ENCODE assay signal across 26 cellular contexts in the genomic region with DNA sequence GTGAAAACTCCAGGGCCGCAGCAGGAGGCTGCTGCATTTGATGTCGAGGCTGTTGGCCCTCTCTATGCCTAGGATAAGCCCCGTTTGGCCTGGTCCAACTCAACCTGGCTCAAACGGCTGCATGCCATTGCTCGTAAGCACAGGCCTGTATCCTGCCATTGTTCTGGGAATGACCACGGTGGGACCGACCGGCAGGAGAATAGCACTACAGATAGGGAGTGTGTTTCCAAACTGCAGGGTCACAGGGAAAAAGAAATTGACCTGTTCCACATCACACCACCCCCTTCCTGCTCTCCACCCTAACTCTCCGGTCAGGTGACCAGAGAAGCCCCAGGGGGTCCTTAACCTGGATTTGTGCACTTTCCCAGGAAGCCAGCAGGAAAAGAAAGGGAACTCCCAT.
DNase-seq lines count a peak whose midpoint lies in the region; ATAC-seq, FAIRE-seq and TF ChIP-seq lines count a peak whose summit lies in the region.
"Had no signal": no experiment of that assay in that cellular context is flagged by ENCODE, and none has a peak within 500 bp of the region (broad histone marks: within the 10 kb centered on the region; RNA-seq: fewer than 3 reads in every experiment).

No MANE protein-coding gene starts in this region.

- 87% methylated on average over 8 of the region's 9 CpGs; no CpG with 5 or more reads in 1 of the 2 experiments for WGBS in H1 (ENCODE audit: extremely low coverage in 1 of 2, insufficient coverage in 1 of 2, insufficient read length in 1 of 2, insufficient replicate concordance in 2 of 2, low coverage in 1 of 2, low lambda C conversion rate in 2 of 2, missing lambda C conversion rate in 1 of 2), 2 experiments
- WGBS in heart left ventricle, 4 donors, result 49 to 58% (median 54%) methylated on average over 9 of the region's 9 CpGs

- no peak overlapping the region for H3K14ac ChIP-seq in H1 (ENCODE audit: insufficient read length)

- no peak overlapping the region for H4K91ac ChIP-seq in H1 (replicated peaks; ENCODE audit: insufficient read length, low read length)

- ATAC-seq in heart left ventricle (peak; percentile 91 to 98 (median 93)), HG02678 (IDR thresholded peaks at IDR 0.05; ENCODE audit: unreplicated experiment) (no peak), GM21723 (IDR thresholded peaks at IDR 0.05; ENCODE audit: unreplicated experiment) (no peak)

- TF ChIP-seq POLR2A in H1 (IDR thresholded peaks at IDR 0.05; ENCODE audit: control extremely low read depth in 1 of 2, low read depth in 2 of 2, low read length in 2 of 2), result no peak
- no peak for TF ChIP-seq POLR2A in heart left ventricle (IDR thresholded peaks at IDR 0.05)
- TF ChIP-seq POLR2A in uterus (IDR thresholded peaks at IDR 0.05), result no peak

- H3K36me3 ChIP-seq in H1 (ENCODE audit: control insufficient read depth in 2 of 4, insufficient read depth in 4 of 4, low read length in 3 of 4), result no peaks in the 10 kb centered on the region
- H3K36me3 ChIP-seq in heart left ventricle, result no peaks in the 10 kb centered on the region
- H3K36me3 ChIP-seq in uterus, result no peaks in the 10 kb centered on the region
- H3K36me3 ChIP-seq: adrenal gland, SJSA1, stomach, tibial artery had no signal

- H3K27me3 ChIP-seq in H1 (replicated peaks in 1 of 4; ENCODE audit: control insufficient read depth in 3 of 4, extremely low read depth in 1 of 4, insufficient read depth in 3 of 4, low read length in 3 of 4) (no peaks in the 10 kb centered on the region), heart left ventricle (no peaks in the 10 kb centered on the region), uterus (no peaks in the 10 kb centered on the region)
- H3K27me3 ChIP-seq: adrenal gland, BLaER1, SJSA1, stomach, tibial artery had no signal

- H3K27ac ChIP-seq in H1 (ENCODE audit: low read depth, low read length) (no peak overlapping the region), heart left ventricle (peak overlapping the region; percentile 5 to 79 (median 63)), uterus (peak overlapping the region; percentile 11 to 41)
- H3K27ac ChIP-seq: adrenal gland, BLaER1, SJSA1, tibial artery had no signal

- CTCF ChIA-PET in H1 (lab: Charles Lee; ENCODE audit: partially characterized antibody), result interaction anchor here (0.6 kb wide), 1 partner anchor 114 kb away, joined by 3 read pairs; no protein-coding TSS in a partner anchor

- H3K4me2 ChIP-seq in H1 (ENCODE audit: insufficient read depth in 1 of 2, low read depth in 2 of 2, low read length in 2 of 2), result no peak overlapping the region
- H3K4me2 ChIP-seq: BLaER1 had no signal

- H3K9me3 ChIP-seq in H1 (ENCODE audit: insufficient read depth in 2 of 2, low read depth in 1 of 2, low read length in 1 of 2) (peaks cover 7 to 8% of the 10 kb centered on the region in 2 experiments; a peak in 3 of 4 replicates), heart left ventricle (peaks cover 0 to 14% (median 0%) of the 10 kb centered on the region in 12 donors), uterus (no peaks in the 10 kb centered on the region)
- H3K9me3 ChIP-seq: adrenal gland, SJSA1, tibial artery had no signal

- DNase-seq in H1 (ENCODE audit: low read depth in 1 of 2, low spot score in 2 of 2) (no peak), heart left ventricle (peak in 4 of 5 donors; percentile 54 to 71 (median 65)), lung microvascular endothelial cell (ENCODE audit: low read depth in 2 of 2) (peak; percentile 53 to 97), uterus (peak in 1 of 2 donors; percentile 55), COR-L47 (lab: John Stamatoyannopoulos, UW) (no peak)
- DNase-seq: activated CD4-positive, alpha-beta T cell treated with anti-CD3 and anti-CD28 coated beads, Interleukin-2, amount 50 U/mL, for 4 hours; activated CD4-positive, CD25-positive, alpha-beta regulatory T cell; activated CD8-positive, alpha-beta memory T cell treated with anti-CD3 and anti-CD28 coated beads, Interleukin-2, amount 50 U/mL, for 4 hours; activated naive CD4-positive, alpha-beta T cell treated with anti-CD3 and anti-CD28 coated beads for 36 hours; DMS53; GDM1; Karpas-422; mammary epithelial cell; NCI-H1417 treated with DMSO at 0.1 percent for 48 hours; NCI-H2081; NCI-H226; NCI-H748 treated with DMSO at 0.1 percent for 48 hours; posterior cingulate gyrus; stomach; T-helper 1 cell; tibial artery had no signal

- no peak overlapping the region for H2BK20ac ChIP-seq in H1 (ENCODE audit: low read length)

- H3K79me1 ChIP-seq in H1 (ENCODE audit: low read depth, low read length), result no peaks in the 10 kb centered on the region

- H2BK5ac ChIP-seq in H1 (ENCODE audit: low read depth, low read length), result no peak overlapping the region

- TF ChIP-seq EP300 in H1 (IDR thresholded peaks at IDR 0.05; ENCODE audit: borderline replicate concordance in 1 of 2, low read depth in 2 of 2, low read length in 2 of 2), result no peak

- no peak for FAIRE-seq in H1 (lab: Jason Lieb, UNC)

- H3K18ac ChIP-seq in H1 (ENCODE audit: extremely low read depth, low read length), result peak overlapping the region; percentile 17; the same call in 1 of the 2 replicates

- H3K23me2 ChIP-seq in H1 (ENCODE audit: low read depth, low read length), result no peaks in the 10 kb centered on the region

- H4K5ac ChIP-seq in H1 (ENCODE audit: insufficient read length, low read depth, low read length), result no peak overlapping the region

- H3K79me2 ChIP-seq in H1 (ENCODE audit: control insufficient read depth in 1 of 2, insufficient read depth in 2 of 2, low read length in 2 of 2), result no peaks in the 10 kb centered on the region

- H4K8ac ChIP-seq in H1 (ENCODE audit: extremely low read depth, insufficient read depth, low read length), result peak overlapping the region; percentile 64; the same call in 1 of the 2 replicates

- no peak overlapping the region for H2BK15ac ChIP-seq in H1 (ENCODE audit: low read length)

- H2AK5ac ChIP-seq in H1 (ENCODE audit: low read depth, low read length), result no peak overlapping the region

- POLR2A ChIA-PET in H1 (lab: Charles Lee; ENCODE audit: partially characterized antibody), result no interaction called here

- H3K4ac ChIP-seq in H1 (replicated peaks; ENCODE audit: insufficient read length, low read depth, low read length), result no peak overlapping the region

- peak overlapping the region; percentile 78; the same call in 1 of the 2 replicates for H2AFZ ChIP-seq in H1 (ENCODE audit: low read length)

- no peaks in the 10 kb centered on the region for H4K20me1 ChIP-seq in H1 (replicated peaks in 1 of 2; ENCODE audit: control insufficient read depth in 1 of 2, insufficient read depth in 2 of 2, low read length in 2 of 2)
- H4K20me1 ChIP-seq: BLaER1 had no signal

- H3K23ac ChIP-seq in H1 (ENCODE audit: insufficient read length), result no peak overlapping the region

- intact Hi-C loops in heart left ventricle (cut with DNase I) (loop anchor here in 5 of 10 donors (2.0 to 10.0 kb wide), 6 partner anchors 86 to 377 kb away; a partner anchor contains a TSS), uterus (cut with DNase I; ENCODE audit: low total_unique reads) (no loop called here)

- no peak overlapping the region for H2BK120ac ChIP-seq in H1 (replicated peaks; ENCODE audit: low read depth, low read length)

- H3K4me3 ChIP-seq in H1 (ENCODE audit: extremely low read depth in 1 of 4, insufficient read depth in 2 of 4, low read depth in 3 of 4, low read length in 4 of 4) (no peak overlapping the region), heart left ventricle (no peak overlapping the region), uterus (no peak overlapping the region)
- H3K4me3 ChIP-seq: adrenal gland, BLaER1, SJSA1, stomach, tibial artery had no signal

- no peak for TF ChIP-seq RAD21 in H1 (IDR thresholded peaks at IDR 0.05 in 1 of 2, conservative IDR thresholded peaks at IDR 0.05 in 1 of 2; ENCODE audit: low read depth in 2 of 2, low read length in 2 of 2)

- H2BK12ac ChIP-seq in H1 (ENCODE audit: low read depth, low read length), result no peak overlapping the region

- TF ChIP-seq CTCF in H1 (IDR thresholded peaks at IDR 0.05; ENCODE audit: control extremely low read depth in 1 of 3, insufficient read depth in 1 of 3, low read depth in 1 of 3, low read length in 3 of 3), result no peak
- TF ChIP-seq CTCF in heart left ventricle (IDR thresholded peaks at IDR 0.05), result no peak
- TF ChIP-seq CTCF in uterus (IDR thresholded peaks at IDR 0.05), result no peak

- H3K56ac ChIP-seq in H1 (replicated peaks; ENCODE audit: insufficient read length, low read depth, low read length), result no peak overlapping the region

- H3K9ac ChIP-seq in H1 (replicated peaks in 1 of 4; ENCODE audit: extremely low read depth in 1 of 4, low read depth in 3 of 4, low read length in 3 of 4), result no peak overlapping the region
- H3K9ac ChIP-seq: BLaER1 had no signal

- H3K4me1 ChIP-seq in H1 (replicated peaks in 1 of 4; ENCODE audit: control insufficient read depth in 3 of 4, insufficient read depth in 4 of 4, low read length in 3 of 4), result 0 out of 7 replicates have a peak, but pooled peaks cover 0 to 3% (median 0%) of the 10 kb centered on the region in 4 experiments
- peaks cover 0 to 18% (median 9%) of the 10 kb centered on the region in 12 donors for H3K4me1 ChIP-seq in heart left ventricle
- no peaks in the 10 kb centered on the region for H3K4me1 ChIP-seq in uterus
- H3K4me1 ChIP-seq: adrenal gland, BLaER1, SJSA1, stomach, tibial artery had no signal

TF ChIP-seq in H1, 55 proteins besides CTCF, POLR2A, EP300 and RAD21:
- no peak for TF ChIP-seq FOSL1 (IDR thresholded peaks at IDR 0.05; ENCODE audit: insufficient read depth, low read depth, low read length)
- TF ChIP-seq, protein P1, sequence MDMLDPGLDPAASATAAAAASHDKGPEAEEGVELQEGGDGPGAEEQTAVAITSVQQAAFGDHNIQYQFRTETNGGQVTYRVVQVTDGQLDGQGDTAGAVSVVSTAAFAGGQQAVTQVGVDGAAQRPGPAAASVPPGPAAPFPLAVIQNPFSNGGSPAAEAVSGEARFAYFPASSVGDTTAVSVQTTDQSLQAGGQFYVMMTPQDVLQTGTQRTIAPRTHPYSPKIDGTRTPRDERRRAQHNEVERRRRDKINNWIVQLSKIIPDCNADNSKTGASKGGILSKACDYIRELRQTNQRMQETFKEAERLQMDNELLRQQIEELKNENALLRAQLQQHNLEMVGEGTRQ (IDR thresholded peaks at IDR 0.05; ENCODE audit: low read length), result 0 out of 2 replicates have a peak, but pooled peaks have one; percentile 14

Comparison
In these comparisons a context has a peak if more than half of its experiments do, and no peak if none do; other contexts are left out.
1. DNase-seq: peak in heart left ventricle (4 of 5) and lung microvascular endothelial cell (2 of 2); none in H1 (0 of 2) and COR-L47 (single experiment).
2. ATAC-seq: peak in heart left ventricle (4 of 4); none in HG02678 (single experiment) and GM21723 (single experiment).